Comparison of ENCODE assay signal across 1 cellular context in the genomic region with DNA sequence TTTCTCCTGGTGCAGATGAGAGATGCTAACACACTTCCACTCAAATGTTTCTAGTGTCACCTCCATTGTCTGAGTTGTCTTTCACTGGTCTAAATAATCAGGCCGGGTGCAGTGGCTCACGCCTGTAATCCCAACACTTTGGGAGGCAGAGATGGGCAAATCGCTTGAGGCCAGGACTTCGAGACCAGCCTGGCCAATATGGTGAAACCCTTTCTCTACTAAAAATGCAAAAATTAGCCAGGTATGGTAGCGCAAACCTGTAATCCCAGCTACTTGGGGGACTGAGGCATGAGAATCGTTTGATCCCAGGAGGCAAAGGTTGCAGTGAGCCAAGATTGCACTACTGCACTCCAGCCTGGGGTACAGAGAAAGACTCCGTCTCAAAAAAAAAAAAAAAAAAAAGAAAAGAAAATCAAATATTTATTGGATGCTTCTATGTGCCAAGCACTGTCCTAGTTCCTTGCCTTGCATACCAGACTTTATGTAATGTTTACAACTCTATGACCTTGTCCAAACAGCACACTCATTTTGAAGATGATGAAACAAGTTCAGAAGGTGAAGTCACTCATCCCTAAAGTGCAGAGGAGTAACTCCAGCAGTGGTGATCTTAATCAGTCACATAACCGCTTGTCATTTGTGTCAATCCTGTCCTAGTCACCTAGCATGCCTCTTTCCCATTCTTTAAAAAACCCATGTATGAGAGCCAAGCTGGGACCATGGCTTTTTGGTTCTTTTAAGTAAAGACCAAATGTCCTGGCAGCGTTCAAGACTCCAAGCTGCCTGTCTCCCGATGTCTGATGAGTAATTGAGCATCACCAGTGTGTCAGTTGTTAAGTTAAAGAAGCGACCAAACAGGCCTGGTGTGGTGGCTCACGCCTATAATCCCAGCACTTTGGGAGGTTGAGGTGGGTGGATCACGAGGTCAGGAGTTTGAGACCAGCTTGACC.
TF ChIP-seq lines count a peak whose summit lies in the region.
"Not testable (repeated sequence)": the region's sequence is repeated elsewhere in the genome, so short reads cannot be mapped to it uniquely, and the experiment has no call there.

No MANE protein-coding gene starts in this region.

TF ChIP-seq in K562, 482 proteins besides CTCF, POLR2A, EP300 and RAD21 (continued from another document and continues in another):
- TF ChIP-seq, protein P1, sequence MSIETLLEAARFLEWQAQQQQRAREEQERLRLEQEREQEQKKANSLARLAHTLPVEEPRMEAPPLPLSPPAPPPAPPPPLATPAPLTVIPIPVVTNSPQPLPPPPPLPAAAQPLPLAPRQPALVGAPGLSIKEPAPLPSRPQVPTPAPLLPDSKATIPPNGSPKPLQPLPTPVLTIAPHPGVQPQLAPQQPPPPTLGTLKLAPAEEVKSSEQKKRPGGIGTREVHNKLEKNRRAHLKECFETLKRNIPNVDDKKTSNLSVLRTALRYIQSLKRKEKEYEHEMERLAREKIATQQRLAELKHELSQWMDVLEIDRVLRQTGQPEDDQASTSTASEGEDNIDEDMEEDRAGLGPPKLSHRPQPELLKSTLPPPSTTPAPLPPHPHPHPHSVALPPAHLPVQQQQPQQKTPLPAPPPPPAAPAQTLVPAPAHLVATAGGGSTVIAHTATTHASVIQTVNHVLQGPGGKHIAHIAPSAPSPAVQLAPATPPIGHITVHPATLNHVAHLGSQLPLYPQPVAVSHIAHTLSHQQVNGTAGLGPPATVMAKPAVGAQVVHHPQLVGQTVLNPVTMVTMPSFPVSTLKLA (conservative IDR thresholded peaks at IDR 0.05), result peak in 1 of 2 experiments; percentile 35; a peak in 1 of 4 replicates
- TF ChIP-seq, protein P2, sequence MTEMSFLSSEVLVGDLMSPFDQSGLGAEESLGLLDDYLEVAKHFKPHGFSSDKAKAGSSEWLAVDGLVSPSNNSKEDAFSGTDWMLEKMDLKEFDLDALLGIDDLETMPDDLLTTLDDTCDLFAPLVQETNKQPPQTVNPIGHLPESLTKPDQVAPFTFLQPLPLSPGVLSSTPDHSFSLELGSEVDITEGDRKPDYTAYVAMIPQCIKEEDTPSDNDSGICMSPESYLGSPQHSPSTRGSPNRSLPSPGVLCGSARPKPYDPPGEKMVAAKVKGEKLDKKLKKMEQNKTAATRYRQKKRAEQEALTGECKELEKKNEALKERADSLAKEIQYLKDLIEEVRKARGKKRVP (CRISPR knock-in tag; IDR thresholded peaks at IDR 0.05), result peak; percentile 96
- peak in 1 of 2 experiments; percentile 54; a peak in 2 of 3 replicates for TF ChIP-seq CBX3 (IDR thresholded peaks at IDR 0.05; ENCODE audit: borderline replicate concordance in 1 of 2, low read length in 2 of 2)
- TF ChIP-seq ZNF76 (CRISPR knock-in tag; IDR thresholded peaks at IDR 0.05; ENCODE audit: borderline replicate concordance), result 0 out of 2 replicates have a peak, but pooled peaks have one; percentile 30
- peak; percentile 96 for TF ChIP-seq JUND (IDR thresholded peaks at IDR 0.05; ENCODE audit: borderline replicate concordance, low read depth, low read length)
- TF ChIP-seq JUND (tag; IDR thresholded peaks at IDR 0.05; ENCODE audit: borderline replicate concordance, low read depth, low read length), result peak; percentile 93
- TF ChIP-seq MEIS2 (IDR thresholded peaks at IDR 0.05; ENCODE audit: partially characterized antibody), result peak; percentile 91
- TF ChIP-seq CTBP1 (IDR thresholded peaks at IDR 0.05; ENCODE audit: borderline replicate concordance), result peak; percentile 39; the same call in 1 of the 2 replicates
- TF ChIP-seq, protein P3, sequence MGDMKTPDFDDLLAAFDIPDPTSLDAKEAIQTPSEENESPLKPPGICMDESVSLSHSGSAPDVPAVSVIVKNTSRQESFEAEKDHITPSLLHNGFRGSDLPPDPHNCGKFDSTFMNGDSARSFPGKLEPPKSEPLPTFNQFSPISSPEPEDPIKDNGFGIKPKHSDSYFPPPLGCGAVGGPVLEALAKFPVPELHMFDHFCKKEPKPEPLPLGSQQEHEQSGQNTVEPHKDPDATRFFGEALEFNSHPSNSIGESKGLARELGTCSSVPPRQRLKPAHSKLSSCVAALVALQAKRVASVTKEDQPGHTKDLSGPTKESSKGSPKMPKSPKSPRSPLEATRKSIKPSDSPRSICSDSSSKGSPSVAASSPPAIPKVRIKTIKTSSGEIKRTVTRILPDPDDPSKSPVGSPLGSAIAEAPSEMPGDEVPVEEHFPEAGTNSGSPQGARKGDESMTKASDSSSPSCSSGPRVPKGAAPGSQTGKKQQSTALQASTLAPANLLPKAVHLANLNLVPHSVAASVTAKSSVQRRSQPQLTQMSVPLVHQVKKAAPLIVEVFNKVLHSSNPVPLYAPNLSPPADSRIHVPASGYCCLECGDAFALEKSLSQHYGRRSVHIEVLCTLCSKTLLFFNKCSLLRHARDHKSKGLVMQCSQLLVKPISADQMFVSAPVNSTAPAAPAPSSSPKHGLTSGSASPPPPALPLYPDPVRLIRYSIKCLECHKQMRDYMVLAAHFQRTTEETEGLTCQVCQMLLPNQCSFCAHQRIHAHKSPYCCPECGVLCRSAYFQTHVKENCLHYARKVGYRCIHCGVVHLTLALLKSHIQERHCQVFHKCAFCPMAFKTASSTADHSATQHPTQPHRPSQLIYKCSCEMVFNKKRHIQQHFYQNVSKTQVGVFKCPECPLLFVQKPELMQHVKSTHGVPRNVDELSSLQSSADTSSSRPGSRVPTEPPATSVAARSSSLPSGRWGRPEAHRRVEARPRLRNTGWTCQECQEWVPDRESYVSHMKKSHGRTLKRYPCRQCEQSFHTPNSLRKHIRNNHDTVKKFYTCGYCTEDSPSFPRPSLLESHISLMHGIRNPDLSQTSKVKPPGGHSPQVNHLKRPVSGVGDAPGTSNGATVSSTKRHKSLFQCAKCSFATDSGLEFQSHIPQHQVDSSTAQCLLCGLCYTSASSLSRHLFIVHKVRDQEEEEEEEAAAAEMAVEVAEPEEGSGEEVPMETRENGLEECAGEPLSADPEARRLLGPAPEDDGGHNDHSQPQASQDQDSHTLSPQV (IDR thresholded peaks at IDR 0.05), result peak; percentile 84; the same call in 1 of the 2 replicates
- TF ChIP-seq ZNF311 (CRISPR knock-in tag; IDR thresholded peaks at IDR 0.05), result peak; percentile 63; the same call in 1 of the 2 replicates
- TF ChIP-seq TAF9B (IDR thresholded peaks at IDR 0.05; ENCODE audit: partially characterized antibody), result peak; percentile 66
- peak; percentile 53; the same call in 1 of the 2 replicates for TF ChIP-seq NCOR1 (IDR thresholded peaks at IDR 0.05)
- TF ChIP-seq MYC (IDR thresholded peaks at IDR 0.05; ENCODE audit: low read depth, low read length), result peak; percentile 76
- TF ChIP-seq MYC (CRISPR knock-in tag; IDR thresholded peaks at IDR 0.05; ENCODE audit: borderline replicate concordance, low read depth); NR2C1 (IDR thresholded peaks at IDR 0.05); NR4A1 (CRISPR knock-in tag; IDR thresholded peaks at IDR 0.05): not testable (repeated sequence)
- TF ChIP-seq ZNF197 (CRISPR knock-in tag; IDR thresholded peaks at IDR 0.05; ENCODE audit: low read depth), result peak; percentile 32; the same call in 1 of the 2 replicates
- TF ChIP-seq, protein P4, sequence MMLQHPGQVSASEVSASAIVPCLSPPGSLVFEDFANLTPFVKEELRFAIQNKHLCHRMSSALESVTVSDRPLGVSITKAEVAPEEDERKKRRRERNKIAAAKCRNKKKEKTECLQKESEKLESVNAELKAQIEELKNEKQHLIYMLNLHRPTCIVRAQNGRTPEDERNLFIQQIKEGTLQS (IDR thresholded peaks at IDR 0.05), result peak; percentile 99
- TF ChIP-seq, protein P4 (CRISPR knock-in tag; conservative IDR thresholded peaks at IDR 0.05), result not testable (repeated sequence)
- TF ChIP-seq NR2C1 (tag; IDR thresholded peaks at IDR 0.05), result peak; percentile 41
- TF ChIP-seq, protein P5, sequence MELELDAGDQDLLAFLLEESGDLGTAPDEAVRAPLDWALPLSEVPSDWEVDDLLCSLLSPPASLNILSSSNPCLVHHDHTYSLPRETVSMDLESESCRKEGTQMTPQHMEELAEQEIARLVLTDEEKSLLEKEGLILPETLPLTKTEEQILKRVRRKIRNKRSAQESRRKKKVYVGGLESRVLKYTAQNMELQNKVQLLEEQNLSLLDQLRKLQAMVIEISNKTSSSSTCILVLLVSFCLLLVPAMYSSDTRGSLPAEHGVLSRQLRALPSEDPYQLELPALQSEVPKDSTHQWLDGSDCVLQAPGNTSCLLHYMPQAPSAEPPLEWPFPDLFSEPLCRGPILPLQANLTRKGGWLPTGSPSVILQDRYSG (tag; conservative IDR thresholded peaks at IDR 0.05; ENCODE audit: low read depth), result 0 out of 2 replicates have a peak, but pooled peaks have one; percentile 47
- TF ChIP-seq, protein P6, sequence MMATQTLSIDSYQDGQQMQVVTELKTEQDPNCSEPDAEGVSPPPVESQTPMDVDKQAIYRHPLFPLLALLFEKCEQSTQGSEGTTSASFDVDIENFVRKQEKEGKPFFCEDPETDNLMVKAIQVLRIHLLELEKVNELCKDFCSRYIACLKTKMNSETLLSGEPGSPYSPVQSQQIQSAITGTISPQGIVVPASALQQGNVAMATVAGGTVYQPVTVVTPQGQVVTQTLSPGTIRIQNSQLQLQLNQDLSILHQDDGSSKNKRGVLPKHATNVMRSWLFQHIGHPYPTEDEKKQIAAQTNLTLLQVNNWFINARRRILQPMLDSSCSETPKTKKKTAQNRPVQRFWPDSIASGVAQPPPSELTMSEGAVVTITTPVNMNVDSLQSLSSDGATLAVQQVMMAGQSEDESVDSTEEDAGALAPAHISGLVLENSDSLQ (IDR thresholded peaks at IDR 0.05), result peak; percentile 94
- TF ChIP-seq, protein P7, sequence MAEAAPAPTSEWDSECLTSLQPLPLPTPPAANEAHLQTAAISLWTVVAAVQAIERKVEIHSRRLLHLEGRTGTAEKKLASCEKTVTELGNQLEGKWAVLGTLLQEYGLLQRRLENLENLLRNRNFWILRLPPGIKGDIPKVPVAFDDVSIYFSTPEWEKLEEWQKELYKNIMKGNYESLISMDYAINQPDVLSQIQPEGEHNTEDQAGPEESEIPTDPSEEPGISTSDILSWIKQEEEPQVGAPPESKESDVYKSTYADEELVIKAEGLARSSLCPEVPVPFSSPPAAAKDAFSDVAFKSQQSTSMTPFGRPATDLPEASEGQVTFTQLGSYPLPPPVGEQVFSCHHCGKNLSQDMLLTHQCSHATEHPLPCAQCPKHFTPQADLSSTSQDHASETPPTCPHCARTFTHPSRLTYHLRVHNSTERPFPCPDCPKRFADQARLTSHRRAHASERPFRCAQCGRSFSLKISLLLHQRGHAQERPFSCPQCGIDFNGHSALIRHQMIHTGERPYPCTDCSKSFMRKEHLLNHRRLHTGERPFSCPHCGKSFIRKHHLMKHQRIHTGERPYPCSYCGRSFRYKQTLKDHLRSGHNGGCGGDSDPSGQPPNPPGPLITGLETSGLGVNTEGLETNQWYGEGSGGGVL (CRISPR knock-in tag; IDR thresholded peaks at IDR 0.05), result peak; percentile 40; the same call in 1 of the 2 replicates
- peak; percentile 67; the same call in 1 of the 2 replicates for TF ChIP-seq ZNF316 (IDR thresholded peaks at IDR 0.05)
- TF ChIP-seq ATF7 (IDR thresholded peaks at IDR 0.05), result peak; percentile 96
- TF ChIP-seq GATA2 (CRISPR knock-in tag; IDR thresholded peaks at IDR 0.05), result peak; percentile 73; the same call in 1 of the 2 replicates
- peak; percentile 78 for TF ChIP-seq ZNF766 (CRISPR knock-in tag; conservative IDR thresholded peaks at IDR 0.05)
- TF ChIP-seq GTF2E2 (tag; IDR thresholded peaks at IDR 0.05), result peak; percentile 44; the same call in 1 of the 2 replicates
- 0 out of 2 replicates have a peak, but pooled peaks have one; percentile 26 for TF ChIP-seq HDAC8 (tag; IDR thresholded peaks at IDR 0.05)
- TF ChIP-seq ZEB2 (IDR thresholded peaks at IDR 0.05), result peak; percentile 71
- peak; percentile 41 for TF ChIP-seq POLR2B (IDR thresholded peaks at IDR 0.05; ENCODE audit: low read depth, partially characterized antibody)
- TF ChIP-seq ZNF41 (CRISPR knock-in tag; conservative IDR thresholded peaks at IDR 0.05), result 0 out of 2 replicates have a peak, but pooled peaks have one; percentile 42
- TF ChIP-seq NR4A1 (tag; IDR thresholded peaks at IDR 0.05), result peak; percentile 65
- peak; percentile 26; the same call in 1 of the 2 replicates for TF ChIP-seq SMAD3 (CRISPR knock-in tag; conservative IDR thresholded peaks at IDR 0.05)
- TF ChIP-seq, protein P8, sequence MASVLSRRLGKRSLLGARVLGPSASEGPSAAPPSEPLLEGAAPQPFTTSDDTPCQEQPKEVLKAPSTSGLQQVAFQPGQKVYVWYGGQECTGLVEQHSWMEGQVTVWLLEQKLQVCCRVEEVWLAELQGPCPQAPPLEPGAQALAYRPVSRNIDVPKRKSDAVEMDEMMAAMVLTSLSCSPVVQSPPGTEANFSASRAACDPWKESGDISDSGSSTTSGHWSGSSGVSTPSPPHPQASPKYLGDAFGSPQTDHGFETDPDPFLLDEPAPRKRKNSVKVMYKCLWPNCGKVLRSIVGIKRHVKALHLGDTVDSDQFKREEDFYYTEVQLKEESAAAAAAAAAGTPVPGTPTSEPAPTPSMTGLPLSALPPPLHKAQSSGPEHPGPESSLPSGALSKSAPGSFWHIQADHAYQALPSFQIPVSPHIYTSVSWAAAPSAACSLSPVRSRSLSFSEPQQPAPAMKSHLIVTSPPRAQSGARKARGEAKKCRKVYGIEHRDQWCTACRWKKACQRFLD (CRISPR knock-in tag; IDR thresholded peaks at IDR 0.05), result peak; percentile 59; the same call in 1 of the 2 replicates
- peak; percentile 49; the same call in 1 of the 2 replicates for TF ChIP-seq ELF1 (tag; IDR thresholded peaks at IDR 0.05)
- peak; percentile 61; the same call in 1 of the 2 replicates for TF ChIP-seq CREB1 (IDR thresholded peaks at IDR 0.05)
- TF ChIP-seq CREB1 (CRISPR knock-in tag; IDR thresholded peaks at IDR 0.05), result peak; percentile 23; the same call in 1 of the 2 replicates
- TF ChIP-seq, protein P9, sequence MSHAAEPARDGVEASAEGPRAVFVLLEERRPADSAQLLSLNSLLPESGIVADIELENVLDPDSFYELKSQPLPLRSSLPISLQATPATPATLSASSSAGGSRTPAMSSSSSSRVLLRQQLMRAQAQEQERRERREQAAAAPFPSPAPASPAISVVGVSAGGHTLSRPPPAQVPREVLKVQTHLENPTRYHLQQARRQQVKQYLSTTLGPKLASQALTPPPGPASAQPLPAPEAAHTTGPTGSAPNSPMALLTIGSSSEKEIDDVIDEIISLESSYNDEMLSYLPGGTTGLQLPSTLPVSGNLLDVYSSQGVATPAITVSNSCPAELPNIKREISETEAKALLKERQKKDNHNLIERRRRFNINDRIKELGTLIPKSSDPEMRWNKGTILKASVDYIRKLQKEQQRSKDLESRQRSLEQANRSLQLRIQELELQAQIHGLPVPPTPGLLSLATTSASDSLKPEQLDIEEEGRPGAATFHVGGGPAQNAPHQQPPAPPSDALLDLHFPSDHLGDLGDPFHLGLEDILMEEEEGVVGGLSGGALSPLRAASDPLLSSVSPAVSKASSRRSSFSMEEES (CRISPR knock-in tag; IDR thresholded peaks at IDR 0.05), result peak; percentile 12; the same call in 1 of the 2 replicates
